ENCODE assay signal across 1 cellular context in genomic region chr10:929965-930364, GRCh38.
TF ChIP-seq lines count a peak whose summit lies in the region.

No MANE protein-coding gene starts in this region.

TF ChIP-seq in HEK293, 187 proteins besides CTCF, POLR2A, EP300 and RAD21 (continued from another document):
- TF ChIP-seq ZNF148 (tag by site-specific recombination; IDR thresholded peaks at IDR 0.05; ENCODE audit: borderline replicate concordance) (no peak), ZFHX2 (tag by site-specific recombination; conservative IDR thresholded peaks at IDR 0.05) (no peak)
